ENCODE assay signal across 8 cellular contexts in the genomic region with DNA sequence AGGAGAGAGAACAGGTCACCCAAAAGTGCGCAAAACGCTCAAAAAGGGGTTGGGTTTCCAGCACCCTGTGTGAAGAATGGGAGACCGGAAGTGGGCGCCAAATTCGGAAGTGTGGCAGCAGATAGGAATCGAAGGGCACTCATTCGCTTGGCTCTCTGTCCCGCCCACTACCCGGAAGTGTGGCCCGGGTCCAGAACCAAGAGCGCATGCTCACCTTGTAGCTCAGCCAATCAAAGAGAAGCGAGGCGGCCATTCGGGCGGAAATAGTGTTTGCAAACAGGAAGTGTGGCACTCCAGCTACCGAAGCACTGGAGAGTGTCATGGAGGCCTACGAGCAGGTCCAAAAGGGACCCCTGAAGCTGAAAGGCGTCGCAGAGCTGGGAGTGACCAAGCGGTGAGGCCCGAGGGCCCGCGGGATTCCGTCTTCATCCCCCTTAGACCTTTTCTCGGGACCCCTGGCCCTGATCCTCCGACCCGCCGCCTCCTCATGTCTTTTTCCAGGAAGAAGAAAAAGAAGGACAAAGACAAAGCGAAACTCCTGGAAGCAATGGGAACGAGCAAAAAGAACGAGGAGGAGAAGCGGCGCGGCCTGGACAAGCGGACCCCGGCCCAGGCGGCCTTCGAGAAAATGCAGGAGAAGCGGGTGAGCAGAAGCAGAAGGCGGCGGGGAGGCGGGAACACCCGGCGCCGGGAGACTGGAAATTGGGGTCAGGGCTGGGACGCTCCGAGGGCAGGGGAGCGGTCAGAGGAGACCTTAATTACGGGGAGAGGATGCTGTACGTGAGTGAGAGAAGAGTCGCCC. TPM values are rescaled to one million over a fixed set of nuclear protein-coding genes. Genes with fewer than 3 reads are reported as not detected.
DNase-seq lines count a peak whose midpoint lies in the region; ATAC-seq and TF ChIP-seq lines count a peak whose summit lies in the region.

Gene FAM32A, plus strand, starts transcription at position 288 of the 802 bp plus-strand sequence. Its CDS starts 33 bp downstream, at position 321.

- no peaks in the 10 kb centered on the region for H3K9me3 Mint-ChIP-seq in activated B cell treated with CpG ODN at 0.5 μM for 24 hours
- H3K9me3 Mint-ChIP-seq in immature natural killer cell = no peaks in the 10 kb centered on the region

- H3K27me3 Mint-ChIP-seq in activated B cell treated with CpG ODN at 0.5 μM for 24 hours (no peaks in the 10 kb centered on the region), immature natural killer cell (ENCODE audit: low read depth in 3 of 3) (peaks cover 9 to 12% (median 9%) of the 10 kb centered on the region in 3 donors)

- H3K36me3 Mint-ChIP-seq in activated B cell treated with CpG ODN at 0.5 μM for 24 hours (ENCODE audit: low read depth) (peaks cover 36% of the 10 kb centered on the region), immature natural killer cell (peaks cover 0 to 5% (median 4%) of the 10 kb centered on the region in 3 donors)

- H3K4me1 Mint-ChIP-seq in activated B cell treated with CpG ODN at 0.5 μM for 24 hours (peaks cover 35% of the 10 kb centered on the region), immature natural killer cell (peaks cover 31 to 41% of the 10 kb centered on the region in 2 donors)

- intact Hi-C loops in activated B cell treated with CpG ODN at 0.5 μM for 24 hours (cut with micrococcal nuclease) = loop anchor here (1.0 to 2.0 kb wide), 6 partner anchors 12 to 349 kb away; partner anchors contain the start of genes AP1M1 and RAB8A

- peak; percentile 70 for TF ChIP-seq POLR2A in GM18951 (IDR thresholded peaks at IDR 0.05; ENCODE audit: extremely low read depth, insufficient read depth, insufficient read length)

- H3K27ac Mint-ChIP-seq in activated B cell treated with CpG ODN at 0.5 μM for 24 hours (peak within 1 kb of the TSS; percentile 93), immature natural killer cell (peak within 1 kb of the TSS; percentile 89 to 98 (median 94))

- CTCF ChIA-PET in activated B cell treated with CpG ODN at 0.5 μM for 24 hours (lab: Charles Lee) = interaction anchor here (0.6 to 3.3 kb wide), 23 partner anchors 11 to 556 kb away, joined by 3 to 18 read pairs (median 4); partner anchors contain the start of genes AP1M1, CIB3 and HSH2D

- H3K27ac ChIP-seq in caudate nucleus (ENCODE audit: low read depth, low read length) = peak within 1 kb of the TSS; percentile 52

- ATAC-seq in HG03196 (IDR thresholded peaks at IDR 0.05; ENCODE audit: unreplicated experiment) (peak; percentile 84), activated B cell treated with CpG ODN at 0.5 μM for 24 hours (ENCODE audit: low read depth) (peak; percentile 88)

- TF ChIP-seq CTCF in activated B cell treated with CpG ODN at 0.5 μM for 24 hours (IDR thresholded peaks at IDR 0.05) = no peak

- DNase-seq in AG08396 (ENCODE audit: low spot score) = peak; percentile 97
- peak; percentile 97 for DNase-seq in NCI-H345 (lab: John Stamatoyannopoulos, UW)
- DNase-seq in activated B cell treated with CpG ODN at 0.5 μM for 24 hours = peak; percentile 94
- peak; percentile 63 to 99 (median 96) for DNase-seq in caudate nucleus (lab: John Stamatoyannopoulos, UW)
- DNase-seq in immature natural killer cell = peak; percentile 99
- peak; percentile 98 for DNase-seq in smooth muscle cell of the brain vasculature (ENCODE audit: low read depth, low spot score)

- POLR2A ChIA-PET in activated B cell treated with CpG ODN at 0.5 μM for 24 hours (lab: Charles Lee) = interaction anchor here (0.6 to 2.4 kb wide), 36 partner anchors 9 to 766 kb away, joined by 3 to 25 read pairs (median 4); partner anchors contain the start of genes AKAP8L, AP1M1, HSH2D and RAB8A

- in situ Hi-C loops in GM18951 (cut with MboI; ENCODE audit: low sequenced_read_pairs, unreplicated experiment) = loop anchor here (10.0 to 25.0 kb wide), 2 partner anchors 141 to 573 kb away; partner anchors contain the start of gene CYP4F8

- H3K4me3 Mint-ChIP-seq in activated B cell treated with CpG ODN at 0.5 μM for 24 hours = peak within 1 kb of the TSS; percentile 97
- H3K4me3 Mint-ChIP-seq in immature natural killer cell = peak within 1 kb of the TSS; percentile 95 to 100 (median 99)

RNA-seq across cellular contexts. Expression of gene FAM32A, which starts in this region (rescaled TPM):
- total RNA-seq in activated B cell treated with CpG ODN at 0.5 μM for 24 hours = 52.2 and 53.5 TPM in 2 replicates
- polyA plus RNA-seq in immature natural killer cell = 100 to 1,000 TPM; 156 to 225 (median 179) TPM

Comparison
In these comparisons a context has a peak if more than half of its experiments do, and no peak if none do; other contexts are left out.
1. Peak in every context shown above with its lines: DNase-seq, ATAC-seq and H3K27ac ChIP-seq.